8 cellular contexts compared by ENCODE assay signal in the genomic region with DNA sequence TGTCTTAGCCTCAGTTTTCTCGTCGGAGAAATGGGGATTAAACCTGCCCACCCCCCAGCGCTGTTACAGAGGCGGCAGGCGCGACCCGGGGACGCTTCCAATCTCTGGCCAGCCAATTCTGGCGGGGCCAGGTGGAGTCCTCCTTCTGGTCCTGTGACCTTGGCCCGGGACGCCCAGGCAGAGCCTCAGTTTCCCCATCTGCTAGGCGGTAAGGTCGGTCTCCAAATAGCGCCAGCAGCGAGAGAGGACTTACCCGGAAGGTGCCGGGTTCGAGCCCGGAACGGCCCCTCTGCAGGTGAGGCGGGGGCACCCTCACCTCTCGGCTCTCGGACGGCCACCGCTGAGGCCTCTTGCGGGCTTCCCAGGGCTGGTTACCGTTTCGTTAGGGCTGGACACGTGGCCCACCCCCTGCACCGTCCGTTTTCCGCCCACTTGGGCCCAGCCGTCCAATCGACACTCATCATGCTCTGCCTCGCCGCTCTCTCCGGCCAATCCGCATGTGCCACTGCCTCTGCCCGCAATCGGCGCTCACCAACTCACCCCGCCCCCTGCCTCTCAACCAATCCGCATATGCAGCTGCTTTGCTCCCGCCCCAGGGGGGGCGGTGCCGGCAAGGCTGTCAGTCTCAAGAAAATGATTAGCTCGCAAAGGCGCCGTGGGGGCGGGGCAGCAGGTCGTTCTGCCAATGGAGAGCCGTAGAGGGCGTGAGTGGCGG. TPM values are rescaled to one million over a fixed set of nuclear protein-coding genes. Genes with fewer than 3 reads are reported as not detected.
DNase-seq lines count a peak whose midpoint lies in the region; ATAC-seq, FAIRE-seq and TF ChIP-seq lines count a peak whose summit lies in the region.

ISOC2 (minus strand) TSS at position 384 of the 715 bp plus-strand sequence. CDS start 5,156 bp downstream, outside the sequence.

- H2BK5ac ChIP-seq in trophoblast cell (ENCODE audit: low read depth, low read length, poor library complexity): no peak within 1 kb of the TSS

- TF ChIP-seq CTCF in adrenal gland (IDR thresholded peaks at IDR 0.05) (peak in 1 of 6 experiments; percentile 12), transverse colon (IDR thresholded peaks at IDR 0.05) (peak in 1 of 5 experiments; percentile 10)

- intact Hi-C loops in adrenal gland (cut with DNase I) (loop anchor here in 1 of 2 donors (5.0 kb wide), 1 partner anchor 41 kb away; no protein-coding TSS in a partner anchor), cardiac septum (cut with DNase I) (loop anchor here (5.0 kb wide), 1 partner anchor 54 kb away; the partner anchor contains the start of gene UBE2S), transverse colon (cut with DNase I; ENCODE audit: low total_unique reads) (no loop called here)

- in situ Hi-C loops in transverse colon (cut with MboI; ENCODE audit: low pct_ligation_motif_present in 1 of 4, low pct_unique_long_range_greater_than_20kb in 1 of 4, low sequenced_read_pairs in 3 of 4): no loop called here

- no peak for TF ChIP-seq EP300 in transverse colon (IDR thresholded peaks at IDR 0.05; ENCODE audit: low read depth)

- ATAC-seq in HG02852 (IDR thresholded peaks at IDR 0.05; ENCODE audit: unreplicated experiment): peak; percentile 95

- H2BK12ac ChIP-seq in trophoblast cell (ENCODE audit: low read length): no peak within 1 kb of the TSS

- peak; percentile 100 for DNase-seq in GM12892 (ENCODE audit: insufficient read length)
- peak; percentile 100 for DNase-seq in NCI-H146 (lab: John Stamatoyannopoulos, UW)
- DNase-seq in T-helper 1 cell: peak; percentile 100
- peak; percentile 100 for DNase-seq in adrenal gland
- peak; percentile 100 for DNase-seq in cardiac septum (ENCODE audit: low spot score)
- peak; percentile 100 for DNase-seq in trophoblast cell
- peak; percentile 100 for DNase-seq in transverse colon

- H3K9ac ChIP-seq in trophoblast cell (ENCODE audit: low read length): peak within 1 kb of the TSS; percentile 64

- peak within 1 kb of the TSS; percentile 9 for H3K18ac ChIP-seq in trophoblast cell (ENCODE audit: low read length)

- H2AFZ ChIP-seq in trophoblast cell (ENCODE audit: insufficient read depth, low read length, poor library complexity): peak within 1 kb of the TSS; percentile 72

- H3K27me3 ChIP-seq in adrenal gland (no peaks in the 10 kb centered on the region), trophoblast cell (ENCODE audit: insufficient read depth, low read length) (no peaks in the 10 kb centered on the region), transverse colon (no peaks in the 10 kb centered on the region)

- H3K79me2 ChIP-seq in trophoblast cell (ENCODE audit: control insufficient read depth, insufficient read depth, low read length, poor library complexity): peaks cover 3% of the 10 kb centered on the region

- peak; percentile 100 for FAIRE-seq in GM12892 (lab: Jason Lieb, UNC)

- peak within 1 kb of the TSS; percentile 1 for H3K4ac ChIP-seq in trophoblast cell (ENCODE audit: low read depth, low read length)

- peak within 1 kb of the TSS; percentile 86 for H3K14ac ChIP-seq in trophoblast cell (ENCODE audit: low read length)

- H3K79me1 ChIP-seq in trophoblast cell (ENCODE audit: low read length): peaks cover 6% of the 10 kb centered on the region

- H4K12ac ChIP-seq in trophoblast cell (ENCODE audit: low read depth, low read length): peak within 1 kb of the TSS; percentile 61

- H4K8ac ChIP-seq in trophoblast cell (ENCODE audit: low read depth, low read length): peak within 1 kb of the TSS; percentile 87

- H3K4me2 ChIP-seq in trophoblast cell (ENCODE audit: low read length): peak within 1 kb of the TSS; percentile 90

- no peaks in the 10 kb centered on the region for H3K9me3 ChIP-seq in adrenal gland (replicated peaks in 1 of 3)
- H3K9me3 ChIP-seq in trophoblast cell (ENCODE audit: insufficient read depth, low read depth, low read length): no peaks in the 10 kb centered on the region
- H3K9me3 ChIP-seq in transverse colon: no peaks in the 10 kb centered on the region

- H3K36me3 ChIP-seq in adrenal gland (replicated peaks in 1 of 2) (no peaks in the 10 kb centered on the region), trophoblast cell (ENCODE audit: control insufficient read depth in 1 of 2, insufficient read depth in 2 of 2, low read length in 2 of 2) (no peaks in the 10 kb centered on the region), transverse colon (no peaks in the 10 kb centered on the region)

- H2BK120ac ChIP-seq in trophoblast cell (ENCODE audit: insufficient read depth, low read length, poor library complexity): peak within 1 kb of the TSS; percentile 27

- WGBS in adrenal gland, 4 donors: 0 to 1% (median 0%) methylated on average over 19 to 54 of the region's 54 CpGs
- WGBS in trophoblast cell (ENCODE audit: extremely low coverage, insufficient coverage, insufficient read length): no CpG with 5 or more reads among the region's 54 CpGs
- WGBS in transverse colon (ENCODE audit: low coverage in 1 of 2), 2 donors: 1% methylated on average over 53 of the region's 54 CpGs; no CpG with 5 or more reads in 1 of the 2 donors

- peaks cover 10% of the 10 kb centered on the region in 2 donors for H3K4me1 ChIP-seq in adrenal gland (replicated peaks in 1 of 2)
- peaks cover 7 to 12% of the 10 kb centered on the region in 2 experiments for H3K4me1 ChIP-seq in trophoblast cell (ENCODE audit: control insufficient read depth in 1 of 2, insufficient read depth in 2 of 2, low read length in 2 of 2)
- H3K4me1 ChIP-seq in transverse colon: peaks cover 6 to 28% (median 20%) of the 10 kb centered on the region in 4 donors

- H3K27ac ChIP-seq in adrenal gland: peak within 1 kb of the TSS; percentile 78 to 97 (median 95)
- no peak within 1 kb of the TSS for H3K27ac ChIP-seq in trophoblast cell (ENCODE audit: low read depth, low read length)
- H3K27ac ChIP-seq in transverse colon: peak within 1 kb of the TSS; percentile 91 to 98 (median 96)

- H3K4me3 ChIP-seq in adrenal gland (peak within 1 kb of the TSS; percentile 26 to 76 (median 55)), trophoblast cell (ENCODE audit: low read depth, low read length) (peak within 1 kb of the TSS; percentile 80), transverse colon (peak within 1 kb of the TSS; percentile 74 to 98 (median 86))

- H4K91ac ChIP-seq in trophoblast cell (ENCODE audit: low read depth, low read length): peak within 1 kb of the TSS; percentile 77

- no peak within 1 kb of the TSS for H3K23ac ChIP-seq in trophoblast cell (ENCODE audit: low read length)

- TF ChIP-seq POLR2A in GM12892 (IDR thresholded peaks at IDR 0.05; ENCODE audit: low read depth, low read length) (peak; percentile 82; the same call in 1 of the 2 replicates), adrenal gland (IDR thresholded peaks at IDR 0.05) (peak; percentile 83 to 85), transverse colon (IDR thresholded peaks at IDR 0.05) (peak; percentile 73)

- H2AK5ac ChIP-seq in trophoblast cell (ENCODE audit: low read length): peak within 1 kb of the TSS; percentile 8

RNA-seq across cellular contexts. Expression of gene ISOC2, which starts in this region (rescaled TPM):
- 22.7 TPM for polyA plus RNA-seq in GM12892 (2012; ENCODE audit: missing spikeins)
- total RNA-seq in adrenal gland (100 to 1,000 TPM in 1 of 8 donors, 10 to 100 TPM in 7; 58.2 to 181 (median 80.8) TPM), cardiac septum (50.8 TPM), transverse colon (100 to 1,000 TPM in 2 of 4 donors, 10 to 100 TPM in 2; 71.1 to 142 (median 97.6) TPM)
- polyA plus RNA-seq in adrenal gland: 100 to 1,000 TPM in 1 of 3 donors, 10 to 100 TPM in 2; 18.1 to 119 (median 75.0) TPM
- polyA plus RNA-seq in trophoblast cell (2013): 20.4 and 20.9 TPM in 2 replicates
